8 cellular contexts compared by ENCODE assay signal in the genomic region with DNA sequence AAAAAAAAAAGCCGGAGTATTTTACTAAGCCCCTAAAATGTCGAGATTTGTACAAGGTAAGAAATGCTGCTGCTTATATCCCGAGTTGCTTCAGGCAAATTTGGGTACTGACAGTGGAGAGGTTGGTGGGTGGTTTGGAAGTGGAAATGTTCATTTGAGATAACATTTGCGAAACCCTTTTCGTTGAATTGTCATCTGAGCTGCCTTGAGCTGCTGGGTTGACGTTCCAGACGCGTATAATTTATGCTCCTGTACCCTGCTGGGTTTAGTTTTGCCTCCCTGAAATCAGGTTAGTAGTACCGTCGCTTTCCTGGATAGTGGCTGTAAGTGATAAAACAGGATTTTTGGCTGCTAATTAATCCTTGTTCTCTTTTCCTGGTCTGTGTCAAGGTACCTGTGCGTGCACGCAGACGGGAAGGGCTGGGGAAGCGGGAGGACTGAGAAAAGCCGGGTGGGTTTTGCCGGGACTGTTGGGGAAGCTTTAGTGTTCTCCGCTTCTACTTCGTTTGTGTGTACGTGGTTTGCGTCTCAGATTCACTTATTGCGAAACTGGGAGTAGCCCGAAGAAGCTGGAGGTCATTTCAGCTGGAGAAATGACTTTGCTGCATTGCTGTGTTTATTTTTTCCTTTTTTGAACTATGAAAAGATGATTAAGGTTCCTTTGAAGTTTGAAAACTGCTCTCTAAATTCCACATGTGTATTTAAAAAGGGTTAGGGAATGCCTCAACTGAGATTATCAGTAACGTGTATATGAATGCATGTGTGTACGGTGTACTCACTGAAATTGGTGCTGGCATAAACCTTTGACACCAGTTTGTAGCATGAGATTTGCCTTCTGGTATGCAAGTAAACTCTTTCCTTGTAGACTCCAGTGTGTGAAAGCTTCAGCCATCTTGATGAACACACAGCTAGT. TPM values are rescaled to one million over a fixed set of nuclear protein-coding genes. Genes with fewer than 3 reads are reported as not detected.
DNase-seq lines count a peak whose midpoint lies in the region; ATAC-seq and TF ChIP-seq lines count a peak whose summit lies in the region.

No MANE protein-coding gene starts in this region.

- peaks cover 9% of the 10 kb centered on the region for H3K27me3 Mint-ChIP-seq in activated naive CD4-positive, alpha-beta T cell treated with anti-CD3 and anti-CD28 coated beads, Interleukin-2, amount 10 ng/mL, durations not matched to agents 7 days and 5 days

- H3K9me3 ChIP-seq in ascending aorta (no peaks in the 10 kb centered on the region), right cardiac atrium (ENCODE audit: control insufficient read depth, low read length) (no peaks in the 10 kb centered on the region)

- peaks cover 54% of the 10 kb centered on the region for H3K36me3 Mint-ChIP-seq in activated naive CD4-positive, alpha-beta T cell treated with anti-CD3 and anti-CD28 coated beads, Interleukin-2, amount 10 ng/mL, durations not matched to agents 7 days and 5 days

- peak; percentile 27 for DNase-seq in activated naive CD4-positive, alpha-beta T cell treated with anti-CD3 and anti-CD28 coated beads, Interleukin-2, amount 10 ng/mL, durations not matched to agents 7 days and 5 days
- DNase-seq in activated naive CD4-positive, alpha-beta T cell treated with anti-CD3 and anti-CD28 coated beads, Interleukin-2, amount 50 U/mL, for 16 hours = no peak
- DNase-seq in NCI-H510A (lab: John Stamatoyannopoulos, UW) (peak; percentile 16), ascending aorta (ENCODE audit: low spot score in 2 of 2) (peak in 1 of 2 donors; percentile 70), right cardiac atrium (peak in 2 of 3 donors; percentile 27 to 64), retinal pigment epithelial cell (ENCODE audit: low read depth) (peak; percentile 11)

- H3K4me3 Mint-ChIP-seq in activated naive CD4-positive, alpha-beta T cell treated with anti-CD3 and anti-CD28 coated beads, Interleukin-2, amount 10 ng/mL, durations not matched to agents 7 days and 5 days = peak overlapping the region; percentile 95

- H3K27ac ChIP-seq in ascending aorta = peak overlapping the region; percentile 97 to 98
- H3K27ac ChIP-seq in right cardiac atrium (ENCODE audit: low read length) = peak overlapping the region; percentile 99

- H3K4me1 ChIP-seq in ascending aorta = peaks cover 0 to 31% of the 10 kb centered on the region in 2 donors
- H3K4me1 ChIP-seq in right cardiac atrium (ENCODE audit: control insufficient read depth, insufficient read depth, low read length) = peaks cover 13% of the 10 kb centered on the region

- H3K4me3 ChIP-seq in ascending aorta (peak overlapping the region; percentile 67 to 91), right cardiac atrium (ENCODE audit: low read length) (peak overlapping the region; percentile 74), retinal pigment epithelial cell (ENCODE audit: low read length) (peak overlapping the region; percentile 93)

- intact Hi-C loops in ascending aorta (cut with DNase I) = loop anchor here (5.0 to 10.0 kb wide), 4 partner anchors 35 to 1138 kb away; partner anchors contain the start of genes EHBP1, MDH1 and WDPCP
- intact Hi-C loops in right cardiac atrium (cut with DNase I) = no loop called here

- H3K36me3 ChIP-seq in ascending aorta = no peaks in the 10 kb centered on the region

- H3K27ac Mint-ChIP-seq in activated naive CD4-positive, alpha-beta T cell treated with anti-CD3 and anti-CD28 coated beads, Interleukin-2, amount 10 ng/mL, durations not matched to agents 7 days and 5 days = peak overlapping the region; percentile 100

- ATAC-seq in right cardiac atrium (peak; percentile 4 to 15), GM18867 (IDR thresholded peaks at IDR 0.05; ENCODE audit: unreplicated experiment) (no peak), HG02588 (IDR thresholded peaks at IDR 0.05; ENCODE audit: unreplicated experiment) (no peak)

- CTCF ChIA-PET in activated naive CD4-positive, alpha-beta T cell treated with anti-CD3 and anti-CD28 coated beads, Interleukin-2, amount 10 ng/mL, durations not matched to agents 7 days and 5 days (lab: Charles Lee) = interaction anchor here (0.9 to 3.6 kb wide), 5 partner anchors 10 to 151 kb away, joined by 3 to 32 read pairs (median 6); no protein-coding TSS in a partner anchor

- TF ChIP-seq CTCF in ascending aorta (IDR thresholded peaks at IDR 0.05) (no peak), retinal pigment epithelial cell (conservative IDR thresholded peaks at IDR 0.05; ENCODE audit: low read depth, low read length) (no peak)

- WGBS in right cardiac atrium = 3% methylated on average over 24 of the region's 24 CpGs

- H3K27me3 ChIP-seq in ascending aorta (no peaks in the 10 kb centered on the region), right cardiac atrium (ENCODE audit: control insufficient read depth, insufficient read depth) (no peaks in the 10 kb centered on the region)

- peaks cover 2% of the 10 kb centered on the region for H3K9me3 Mint-ChIP-seq in activated naive CD4-positive, alpha-beta T cell treated with anti-CD3 and anti-CD28 coated beads, Interleukin-2, amount 10 ng/mL, durations not matched to agents 7 days and 5 days

- peaks cover 55% of the 10 kb centered on the region for H3K4me1 Mint-ChIP-seq in activated naive CD4-positive, alpha-beta T cell treated with anti-CD3 and anti-CD28 coated beads, Interleukin-2, amount 10 ng/mL, durations not matched to agents 7 days and 5 days

RNA-seq across cellular contexts. Expression of gene UGP2, which starts 0.7 kb away (rescaled TPM):
- total RNA-seq in ascending aorta (25.7 TPM), right cardiac atrium (100 to 1,000 TPM; 225 to 276 (median 273) TPM)
- polyA plus RNA-seq in right cardiac atrium = 210 TPM

Comparison
In these comparisons a context has a peak if more than half of its experiments do, and no peak if none do; other contexts are left out.
1. ATAC-seq: peak in right cardiac atrium (2 of 2); none in GM18867 (single experiment) and HG02588 (single experiment).
2. Peak in every context shown above with its lines, with median percentiles within 50 percentile points of each other: H3K4me3 ChIP-seq.